Comparison of ENCODE assay signal across 9 cellular contexts in genomic region chr10:43395571-43396060, GRCh38. TPM values are rescaled to one million over a fixed set of nuclear protein-coding genes. Genes with fewer than 3 reads are reported as not detected.
DNase-seq lines count a peak whose midpoint lies in the region; ATAC-seq and TF ChIP-seq lines count a peak whose summit lies in the region.
"Had no signal": no experiment of that assay in that cellular context is flagged by ENCODE, and none has a peak within 500 bp of the region (broad histone marks: within the 10 kb centered on the region; RNA-seq: fewer than 3 reads in every experiment).

No MANE protein-coding gene starts in this region.

- peaks cover 17% of the 10 kb centered on the region for H4K20me1 ChIP-seq in GM23248 (ENCODE audit: insufficient read depth)

- no peaks in the 10 kb centered on the region for H3K9me2 ChIP-seq in GM23248 (ENCODE audit: insufficient read depth)

- no peak overlapping the region for H2AFZ ChIP-seq in GM23248

- H3K27me3 ChIP-seq in GM23248 (replicated peaks; ENCODE audit: insufficient read depth): no peaks in the 10 kb centered on the region
- H3K27me3 ChIP-seq in muscle layer of duodenum (ENCODE audit: low read depth, low read length): no peaks in the 10 kb centered on the region

- peaks cover 97% of the 10 kb centered on the region for H3K79me2 ChIP-seq in GM23248 (ENCODE audit: insufficient read depth)

- peaks cover 43% of the 10 kb centered on the region for H3K4me1 ChIP-seq in GM23248 (ENCODE audit: insufficient read depth)
- peaks cover 4 to 57% of the 10 kb centered on the region in 2 donors for H3K4me1 ChIP-seq in muscle layer of duodenum (ENCODE audit: control insufficient read depth in 1 of 2, insufficient read depth in 2 of 2, low read length in 2 of 2)

- TF ChIP-seq CTCF in coronary artery (IDR thresholded peaks at IDR 0.05): no peak
- TF ChIP-seq CTCF in GM20000 (IDR thresholded peaks at IDR 0.05; ENCODE audit: extremely low read depth, missing control alignments): no peak

- H3K27ac ChIP-seq in GM23248 (peak overlapping the region; percentile 87), coronary artery (peak overlapping the region; percentile 99 to 100), muscle layer of duodenum (ENCODE audit: low read length) (peak overlapping the region; percentile 83)

- peak overlapping the region; percentile 86 for H3K9ac ChIP-seq in GM23248

- DNase-seq in GM23248 (peak; percentile 44), coronary artery (ENCODE audit: low spot score) (no peak), NCI-H146 treated with DMSO at 0.1 percent for 48 hours (lab: John Stamatoyannopoulos, UW; ENCODE audit: unreplicated experiment) (no peak), GM20000 (ENCODE audit: low spot score) (no peak), NCI-H526 treated with DMSO at 0.1 percent for 48 hours (lab: John Stamatoyannopoulos, UW) (no peak)

- peaks cover 38% of the 10 kb centered on the region for H3F3A ChIP-seq in GM23248 (ENCODE audit: insufficient read depth)

- H3K4me3 ChIP-seq in GM23248 (peak overlapping the region; percentile 75), coronary artery (peak overlapping the region; percentile 94), muscle layer of duodenum (ENCODE audit: low read depth in 1 of 2, low read length in 2 of 2) (peak overlapping the region; percentile 64 to 75)

- H3K4me2 ChIP-seq in GM23248 (ENCODE audit: unreplicated experiment): peak overlapping the region; percentile 86

- peaks cover 31% of the 10 kb centered on the region for H3K36me3 ChIP-seq in GM23248 (ENCODE audit: low read depth)
- peaks cover 33% of the 10 kb centered on the region in 2 donors for H3K36me3 ChIP-seq in muscle layer of duodenum (ENCODE audit: control insufficient read depth in 1 of 2, insufficient read depth in 2 of 2, low read length in 2 of 2)

- in situ Hi-C loops in GM23248 (cut with MboI): no loop called here

- whole genome bisulfite sequencing in GM23248 (ENCODE audit: low coverage in 1 of 2, low lambda C conversion rate in 2 of 2, missing lambda C conversion rate in 2 of 2), 2 experiments: 33 to 41% methylated on average over 18 of the region's 18 CpGs

- H3K9me3 ChIP-seq in GM23248 (ENCODE audit: low read depth) (no peaks in the 10 kb centered on the region), muscle layer of duodenum (ENCODE audit: control insufficient read depth in 1 of 2, low read length in 2 of 2) (no peaks in the 10 kb centered on the region)

- ATAC-seq in SK-N-SH treated with all-trans-retinoic acid at 6 μM for 48 hours (peak; percentile 6; the same call in 2 of the 3 replicates), GM21717 (IDR thresholded peaks at IDR 0.05; ENCODE audit: unreplicated experiment) (no peak)

TF ChIP-seq in SK-N-SH treated with all-trans-retinoic acid at 6 μM for 48 hours, 23 proteins besides CTCF, POLR2A, EP300 and RAD21:
- TF ChIP-seq ZC3H10 (CRISPR knock-in tag; IDR thresholded peaks at IDR 0.05): no peak
- TF ChIP-seq ARNTL (CRISPR knock-in tag; IDR thresholded peaks at IDR 0.05; ENCODE audit: borderline replicate concordance, low read depth): no peak
- TF ChIP-seq GLIS3 (CRISPR knock-in tag; IDR thresholded peaks at IDR 0.05): no peak
TF ChIP-seq in SK-N-SH treated with all-trans-retinoic acid at 6 μM for 48 hours: peak in this region for 0.

RNA-seq across cellular contexts. Expression of gene HNRNPF, which starts 13.4 kb away (rescaled TPM):
- 158 and 172 TPM in 2 replicates for total RNA-seq in GM23248 (2014; rRNA removed; shearing (Covaris generic))
- polyA plus RNA-seq in GM23248 (2016; fragmentation: Nextera tagmentation; extraction: Ambion mirVana): 106 and 116 TPM in 2 replicates

RNA-seq across cellular contexts. Expression of gene FXYD4, which starts 24.2 kb away (rescaled TPM):
- not detected in 2 replicates for total RNA-seq in GM23248 (2014; rRNA removed; shearing (Covaris generic))
- polyA plus RNA-seq in GM23248 (2016; fragmentation: Nextera tagmentation; extraction: Ambion mirVana): not detected in 2 replicates
- total RNA-seq: subcutaneous adipose tissue had no signal

RNA-seq across cellular contexts. Expression of gene ZNF487, which starts 41.3 kb away (rescaled TPM):
- total RNA-seq in GM23248 (2014; rRNA removed; shearing (Covaris generic)): 6.3 and 11.0 TPM in 2 replicates
- 5.3 and 5.5 TPM in 2 replicates for polyA plus RNA-seq in GM23248 (2016; fragmentation: Nextera tagmentation; extraction: Ambion mirVana)
